ENCODE assay signal across 18 cellular contexts in the genomic region with DNA sequence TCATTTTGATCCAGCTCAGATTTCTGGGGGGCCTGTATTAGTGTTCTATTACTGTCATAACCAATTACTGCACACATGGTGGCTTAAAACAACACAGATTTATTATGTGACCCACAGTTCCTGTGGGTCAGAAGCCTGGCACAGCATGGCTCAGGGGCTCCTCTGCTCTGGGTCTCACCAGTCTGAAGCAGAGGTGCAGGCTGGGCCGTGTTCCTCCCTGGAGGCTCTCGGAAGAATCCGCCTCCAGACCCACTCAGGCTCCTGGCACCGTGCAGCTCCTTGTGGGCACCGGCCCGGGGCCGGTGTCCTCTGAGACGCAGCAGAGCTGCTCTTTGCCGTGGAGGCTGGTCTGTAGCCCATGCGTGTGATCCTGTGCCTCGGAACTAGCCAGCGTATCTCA.
"Had no signal": no experiment of that assay in that cellular context is flagged by ENCODE, and none has a peak within 500 bp of the region (broad histone marks: within the 10 kb centered on the region; RNA-seq: fewer than 3 reads in every experiment).

No MANE protein-coding gene starts in this region.

- H3K4me1 ChIP-seq: foreskin keratinocyte, left ventricle myocardium inferior, lower lobe of right lung, right atrium auricular region, sigmoid colon, stomach, transverse colon had no signal

- H3K4me3 ChIP-seq: left ventricle myocardium inferior, lower lobe of right lung, right atrium auricular region, sigmoid colon, skin epidermis, stomach, thoracic aorta, transverse colon had no signal

- H3K36me3 ChIP-seq: left ventricle myocardium inferior, lower lobe of right lung, neutrophil, right atrium auricular region, sigmoid colon, stomach, thoracic aorta, transverse colon had no signal

- H3K27me3 ChIP-seq: right atrium auricular region had no signal

- ATAC-seq: effector memory CD8-positive, alpha-beta T cell; foreskin keratinocyte; left cardiac atrium; lower lobe of right lung had no signal

- H3K27ac ChIP-seq: foreskin keratinocyte, left ventricle myocardium inferior, lower lobe of right lung, neutrophil, right atrium auricular region, sigmoid colon, skin epidermis, stomach, thoracic aorta, transverse colon had no signal

- DNase-seq: effector memory CD8-positive, alpha-beta T cell; foreskin keratinocyte; immature natural killer cell; kidney; left cardiac atrium; left ventricle myocardium inferior; lower lobe of right lung; naive B cell; sigmoid colon; stimulated activated CD4-positive, alpha-beta T cell treated with anti-CD3 and anti-CD28 coated beads, Interleukin-12 subunit alpha, Interleukin-12 subunit beta, amount 100 ng/mL, for 4 hours; stimulated activated naive CD4-positive, alpha-beta T cell; stomach; substantia nigra; transverse colon had no signal

- H3K9me3 ChIP-seq: left ventricle myocardium inferior, lower lobe of right lung, neutrophil, right atrium auricular region, sigmoid colon, stomach, thoracic aorta, transverse colon had no signal
